ENCODE assay signal across 15 cellular contexts in genomic region chr11:76891285-76891684, GRCh38. TPM values are rescaled to one million over a fixed set of nuclear protein-coding genes. Genes with fewer than 3 reads are reported as not detected.
DNase-seq lines count a peak whose midpoint lies in the region; ATAC-seq and TF ChIP-seq lines count a peak whose summit lies in the region.
"Had no signal": no experiment of that assay in that cellular context is flagged by ENCODE, and none has a peak within 500 bp of the region (broad histone marks: within the 10 kb centered on the region; RNA-seq: fewer than 3 reads in every experiment).

No MANE protein-coding gene starts in this region.

- CTCF ChIA-PET in PC-3 (lab: Charles Lee): no interaction called here
- CTCF ChIA-PET in mammary epithelial cell (lab: Charles Lee; ENCODE audit: low non-redundant PET): no interaction called here

- H3F3A ChIP-seq in PC-3 (ENCODE audit: low read length, unreplicated experiment): no peaks in the 10 kb centered on the region

- H3K9ac ChIP-seq in PC-3 (ENCODE audit: low read length) (no peak overlapping the region), mammary epithelial cell (ENCODE audit: insufficient read depth, low read length) (no peak overlapping the region)
- H3K9ac ChIP-seq: SK-N-SH had no signal

- no peaks in the 10 kb centered on the region for H3K9me2 ChIP-seq in PC-3 (replicated peaks; ENCODE audit: low read length)
- H3K9me2 ChIP-seq: SK-N-SH had no signal

- H3K79me2 ChIP-seq in PC-3 (ENCODE audit: low read length) (no peaks in the 10 kb centered on the region; the same call in 1 of the 2 replicates), mammary epithelial cell (ENCODE audit: insufficient read depth, low read length) (peaks cover 80% of the 10 kb centered on the region)

- no peak overlapping the region for H3K4me3 ChIP-seq in PC-3 (ENCODE audit: low read length)
- no peak overlapping the region for H3K4me3 ChIP-seq in mammary epithelial cell (replicated peaks in 1 of 3; ENCODE audit: insufficient read depth in 1 of 3, low read depth in 2 of 3, low read length in 3 of 3)

- intact Hi-C loops in PC-3 (cut with micrococcal nuclease) (no loop called here), mammary epithelial cell (cut with micrococcal nuclease) (no loop called here)

- H2AFZ ChIP-seq in PC-3 (ENCODE audit: low read length) (no peak overlapping the region), mammary epithelial cell (ENCODE audit: low read depth, low read length) (no peak overlapping the region)

- H3K4me1 ChIP-seq in PC-3 (ENCODE audit: insufficient read depth, low read length) (peaks cover 5% of the 10 kb centered on the region; the same call in 1 of the 2 replicates), mammary epithelial cell (ENCODE audit: insufficient read depth, low read length) (peaks cover 4% of the 10 kb centered on the region)

- POLR2A ChIA-PET in PC-3 (lab: Charles Lee; ENCODE audit: unreplicated experiment): no interaction called here

- dilution Hi-C loops in mammary epithelial cell (cut with HindIII; ENCODE audit: low sequenced_read_pairs): loop anchor here (5.0 kb wide), 1 partner anchor 54 kb away; no protein-coding TSS in a partner anchor

- DNase-seq in ELR (ENCODE audit: low read depth): peak; percentile 15
- peak; percentile 22 for DNase-seq in PC-3
- peak; percentile 20 for DNase-seq in mammary epithelial cell
- peak; percentile 5 for DNase-seq in myocyte (ENCODE audit: low read depth)
- no peak for DNase-seq in NCI-H1694 (lab: John Stamatoyannopoulos, UW)
- DNase-seq in GM20000 (ENCODE audit: low spot score): no peak
- no peak for DNase-seq in Ammon's horn (ENCODE audit: low spot score)
- DNase-seq: Caco-2, DMS53, NCI-H1436 treated with DMSO at 0.1 percent for 48 hours, NCI-H2107, NCI-H345, NCI-H526 treated with DMSO at 0.1 percent for 48 hours, SK-N-SH had no signal

- H3K27ac ChIP-seq in PC-3 (ENCODE audit: low read length) (no peak overlapping the region), mammary epithelial cell (ENCODE audit: insufficient read depth, low read depth, low read length) (no peak overlapping the region)

- H3K36me3 ChIP-seq in PC-3 (ENCODE audit: low read depth, low read length) (no peaks in the 10 kb centered on the region), mammary epithelial cell (ENCODE audit: insufficient read depth, low read length) (peaks cover 1% of the 10 kb centered on the region)

- H4K20me1 ChIP-seq in PC-3 (ENCODE audit: low read length) (no peaks in the 10 kb centered on the region), mammary epithelial cell (ENCODE audit: insufficient read depth, low read length) (no peaks in the 10 kb centered on the region)

- TF ChIP-seq CTCF in PC-3 (conservative IDR thresholded peaks at IDR 0.05; ENCODE audit: low read depth, low read length) (no peak), mammary epithelial cell (conservative IDR thresholded peaks at IDR 0.05 in 1 of 2, IDR thresholded peaks at IDR 0.05 in 1 of 2; ENCODE audit: extremely low read depth in 1 of 2, insufficient read depth in 1 of 2, low read depth in 1 of 2, low read length in 2 of 2) (no peak), GM20000 (IDR thresholded peaks at IDR 0.05; ENCODE audit: extremely low read depth, missing control alignments) (no peak)

- in situ Hi-C loops in mammary epithelial cell (cut with MboI; ENCODE audit: low sequenced_read_pairs in 2 of 2): no loop called here

- BruUV-seq in PC-3 (replicated peaks; lab: Mats Ljungman, UMichigan): no TSS peak
- BruUV-seq in mammary epithelial cell (replicated peaks; lab: Mats Ljungman, UMichigan): no TSS peak

- H3K9me3 ChIP-seq in PC-3 (ENCODE audit: low read length) (no peaks in the 10 kb centered on the region), mammary epithelial cell (replicated peaks; ENCODE audit: insufficient read depth, low read length) (no peaks in the 10 kb centered on the region)
- H3K9me3 ChIP-seq: Caco-2, SK-N-SH had no signal

- peak; percentile 56 for ATAC-seq in PC-3
- no peak for ATAC-seq in GM18873 (IDR thresholded peaks at IDR 0.05; ENCODE audit: low FRiP score, unreplicated experiment)

- H3K4me2 ChIP-seq in PC-3 (ENCODE audit: low read length) (no peak overlapping the region), mammary epithelial cell (ENCODE audit: insufficient read depth, low read depth, low read length) (no peak overlapping the region)
- H3K4me2 ChIP-seq: SK-N-SH had no signal

- H3K27me3 ChIP-seq in PC-3 (ENCODE audit: low read length): no peaks in the 10 kb centered on the region
- no peaks in the 10 kb centered on the region for H3K27me3 ChIP-seq in mammary epithelial cell (ENCODE audit: insufficient read depth, low read length)

RNA-seq across cellular contexts. Expression of gene ACER3, which starts 30.6 kb away (rescaled TPM):
- total RNA-seq in PC-3 (2014; rRNA removed) (17.3 and 18.5 TPM in 2 replicates), mammary epithelial cell (10 to 100 TPM; 21.8 to 46.0 TPM), myocyte (4.4 and 7.0 TPM in 2 replicates)
- polyA plus RNA-seq in mammary epithelial cell: 30.3 TPM
- 27.9 TPM for polyA minus RNA-seq in mammary epithelial cell
- polyA plus RNA-seq in myocyte (2012): 3.2 TPM

Comparison
In these comparisons a context has a peak if more than half of its experiments do, and no peak if none do; other contexts are left out.
1. DNase-seq: peak in ELR (single experiment), PC-3 (single experiment), mammary epithelial cell (single experiment) and myocyte (single experiment); none in NCI-H1694 (single experiment), GM20000 (single experiment) and Ammon's horn (single experiment).